1 cellular context compared by ENCODE assay signal in the genomic region with DNA sequence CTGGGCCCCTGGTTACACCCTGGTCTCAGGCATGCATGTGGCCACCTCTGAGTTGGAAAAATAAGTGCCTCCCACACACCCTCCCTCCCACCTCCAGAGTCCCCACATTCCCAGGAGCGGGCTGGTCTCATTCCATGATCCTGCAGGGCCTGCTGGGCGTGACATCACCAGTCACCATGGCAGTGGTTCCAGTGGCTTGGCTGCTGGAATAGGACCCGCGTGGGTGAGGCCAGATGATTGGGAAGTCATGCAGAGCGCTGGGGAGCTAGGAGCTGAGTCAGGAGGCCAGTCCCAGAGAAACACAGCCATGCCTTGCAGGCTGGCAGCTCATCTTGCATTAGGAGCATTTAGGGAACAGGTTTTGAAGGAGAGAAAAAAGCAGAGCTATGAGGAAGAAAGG.
TF ChIP-seq lines count a peak whose summit lies in the region.

No MANE protein-coding gene starts in this region.

TF ChIP-seq in HepG2, 621 proteins besides CTCF, POLR2A, EP300 and RAD21 (continued from another document):
- TF ChIP-seq KDM1A (CRISPR knock-in tag; IDR thresholded peaks at IDR 0.05) (no peak), RFX5 (IDR thresholded peaks at IDR 0.05; ENCODE audit: low read depth, low read length) (peak; percentile 67), ZNF7 (CRISPR knock-in tag; IDR thresholded peaks at IDR 0.05) (no peak), SRSF4 (IDR thresholded peaks at IDR 0.05; ENCODE audit: low read depth, low read length, poor library complexity, severe bottlenecking) (no peak), ZNF33B (CRISPR knock-in tag; IDR thresholded peaks at IDR 0.05) (no peak), SIX4 (CRISPR knock-in tag; IDR thresholded peaks at IDR 0.05) (no peak), ZNF589 (CRISPR knock-in tag; conservative IDR thresholded peaks at IDR 0.05) (no peak), ZBTB3 (CRISPR knock-in tag; IDR thresholded peaks at IDR 0.05; ENCODE audit: borderline replicate concordance, low read depth) (no peak), CBFB (CRISPR knock-in tag; IDR thresholded peaks at IDR 0.05) (no peak), ZNF264 (CRISPR knock-in tag; IDR thresholded peaks at IDR 0.05) (no peak)
- TF ChIP-seq, protein P1, sequence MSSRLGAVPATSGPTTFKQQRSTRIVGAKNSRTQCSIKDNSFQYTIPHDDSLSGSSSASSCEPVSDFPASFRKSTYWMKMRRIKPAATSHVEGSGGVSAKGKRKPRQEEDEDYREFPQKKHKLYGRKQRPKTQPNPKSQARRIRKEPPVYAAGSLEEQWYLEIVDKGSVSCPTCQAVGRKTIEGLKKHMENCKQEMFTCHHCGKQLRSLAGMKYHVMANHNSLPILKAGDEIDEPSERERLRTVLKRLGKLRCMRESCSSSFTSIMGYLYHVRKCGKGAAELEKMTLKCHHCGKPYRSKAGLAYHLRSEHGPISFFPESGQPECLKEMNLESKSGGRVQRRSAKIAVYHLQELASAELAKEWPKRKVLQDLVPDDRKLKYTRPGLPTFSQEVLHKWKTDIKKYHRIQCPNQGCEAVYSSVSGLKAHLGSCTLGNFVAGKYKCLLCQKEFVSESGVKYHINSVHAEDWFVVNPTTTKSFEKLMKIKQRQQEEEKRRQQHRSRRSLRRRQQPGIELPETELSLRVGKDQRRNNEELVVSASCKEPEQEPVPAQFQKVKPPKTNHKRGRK (CRISPR knock-in tag; IDR thresholded peaks at IDR 0.05), result no peak
TF ChIP-seq in HepG2: peak in this region for 2.
